Comparison of ENCODE assay signal across 18 cellular contexts in the genomic region with DNA sequence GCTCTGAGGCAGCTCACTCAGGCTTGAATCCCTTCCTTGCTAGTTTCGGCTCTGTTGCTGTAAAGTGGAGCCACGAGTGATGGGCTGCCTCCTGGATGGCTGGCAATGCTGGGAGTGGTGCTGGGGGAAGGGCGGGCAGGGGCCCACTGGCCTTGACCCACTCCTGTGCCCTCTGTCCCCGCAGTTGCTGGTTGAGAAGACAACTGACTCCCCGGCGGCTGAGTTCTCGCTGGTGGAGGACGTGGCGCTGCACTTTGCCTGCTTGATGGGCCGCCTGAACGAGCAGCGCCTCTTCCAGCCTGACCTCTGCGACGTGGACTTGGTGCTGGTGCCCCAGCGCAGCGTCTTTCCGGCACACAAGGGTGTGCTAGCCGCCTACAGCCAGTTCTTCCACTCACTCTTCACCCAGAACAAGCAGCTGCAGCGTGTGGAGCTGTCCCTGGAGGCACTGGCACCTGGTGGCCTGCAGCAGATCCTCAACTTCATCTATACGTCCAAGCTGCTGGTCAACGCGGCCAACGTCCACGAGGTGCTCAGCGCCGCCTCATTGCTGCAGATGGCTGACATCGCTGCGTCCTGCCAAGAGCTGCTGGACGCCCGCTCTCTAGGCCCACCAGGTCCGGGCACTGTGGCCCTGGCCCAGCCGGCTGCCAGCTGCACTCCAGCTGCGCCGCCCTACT. TPM values are rescaled to one million over a fixed set of nuclear protein-coding genes. Genes with fewer than 3 reads are reported as not detected.
DNase-seq lines count a peak whose midpoint lies in the region; ATAC-seq, FAIRE-seq and TF ChIP-seq lines count a peak whose summit lies in the region.
"Had no signal": no experiment of that assay in that cellular context is flagged by ENCODE, and none has a peak within 500 bp of the region (broad histone marks: within the 10 kb centered on the region; RNA-seq: fewer than 3 reads in every experiment).

No MANE protein-coding gene starts in this region.

- H3K4me3 Mint-ChIP-seq in H9 = no peak overlapping the region

- no peaks in the 10 kb centered on the region for H3K9me3 Mint-ChIP-seq in H9

- H3K23ac ChIP-seq in H9 (ENCODE audit: insufficient read length, low read depth, low read length) (no peak overlapping the region), H1 (ENCODE audit: insufficient read length) (no peak overlapping the region), neuronal stem cell (ENCODE audit: low read depth, low read length, poor library complexity) (peak overlapping the region; percentile 28)

- H2BK120ac ChIP-seq in H9 (ENCODE audit: low read depth, low read length, poor library complexity, severe bottlenecking) = no peak overlapping the region
- H2BK120ac ChIP-seq in H1 (replicated peaks; ENCODE audit: low read depth, low read length) = no peak overlapping the region
- H2BK120ac ChIP-seq in neuronal stem cell (ENCODE audit: low read depth, low read length) = no peak overlapping the region

- no peak overlapping the region for H3K18ac ChIP-seq in H9 (ENCODE audit: insufficient read length, low read depth, low read length)
- H3K18ac ChIP-seq in H1 (ENCODE audit: extremely low read depth, low read length) = peak overlapping the region; percentile 32; the same call in 1 of the 2 replicates
- H3K18ac ChIP-seq in neuronal stem cell (ENCODE audit: low read length) = no peak overlapping the region

- H3K36me3 Mint-ChIP-seq in H9 (ENCODE audit: insufficient read depth in 1 of 3, low read depth in 3 of 3) = peaks cover 3 to 21% (median 8%) of the 10 kb centered on the region in 3 experiments

- no peaks in the 10 kb centered on the region for H3K23me2 ChIP-seq in H9 (ENCODE audit: insufficient read length, low read depth, low read length, poor library complexity, severe bottlenecking)
- H3K23me2 ChIP-seq in H1 (ENCODE audit: low read depth, low read length) = peaks cover 3% of the 10 kb centered on the region; the same call in 1 of the 2 replicates

- H2BK12ac ChIP-seq in H9 (ENCODE audit: insufficient read length, low read depth, low read length) (no peak overlapping the region), H1 (ENCODE audit: low read depth, low read length) (no peak overlapping the region), neuronal stem cell (ENCODE audit: low read length) (no peak overlapping the region)

- H2AFZ ChIP-seq in H9 (ENCODE audit: low read length) = no peak overlapping the region
- no peak overlapping the region for H2AFZ ChIP-seq in H1 (ENCODE audit: low read length)
- no peak overlapping the region for H2AFZ ChIP-seq in neuronal stem cell (ENCODE audit: low read length)
- H2AFZ ChIP-seq: parathyroid adenoma had no signal

- TF ChIP-seq CTCF in H9 (conservative IDR thresholded peaks at IDR 0.05) = no peak
- no peak for TF ChIP-seq CTCF in H1 (IDR thresholded peaks at IDR 0.05; ENCODE audit: control extremely low read depth in 1 of 3, insufficient read depth in 1 of 3, low read depth in 1 of 3, low read length in 3 of 3)
- no peak for TF ChIP-seq CTCF in foreskin keratinocyte (conservative IDR thresholded peaks at IDR 0.05)

- peak; percentile 38 for DNase-seq in H9
- peak in 1 of 2 experiments; percentile 43 for DNase-seq in H1 (ENCODE audit: low read depth in 1 of 2, low spot score in 2 of 2)
- no peak for DNase-seq in neuronal stem cell (ENCODE audit: low spot score)
- DNase-seq in foreskin keratinocyte = no peak
- DNase-seq in cerebellar cortex (ENCODE audit: low spot score) = no peak
- no peak for DNase-seq in EL
- DNase-seq in activated CD8-positive, alpha-beta memory T cell treated with anti-CD3 and anti-CD28 coated beads for 24 hours = no peak
- DNase-seq: activated CD4-positive, alpha-beta T cell treated with anti-CD3 and anti-CD28 coated beads, Interleukin-2, amount 50 U/mL, for 4 hours; activated T-cell treated with anti-CD3 and anti-CD28 coated beads, Interleukin-2, amount 50 U/mL, for 1 hour; lower lobe of right lung; NCI-H1436; stimulated activated CD4-positive, alpha-beta T cell treated with anti-CD3 and anti-CD28 coated beads, Interleukin-4, amount 100 ng/mL, for 1 hour had no signal

- no peaks in the 10 kb centered on the region for H3K79me2 ChIP-seq in H9 (ENCODE audit: insufficient read depth, low read length)
- no peaks in the 10 kb centered on the region for H3K79me2 ChIP-seq in H1 (ENCODE audit: control insufficient read depth in 1 of 2, insufficient read depth in 2 of 2, low read length in 2 of 2)
- H3K79me2 ChIP-seq: parathyroid adenoma had no signal

- H3K27ac Mint-ChIP-seq in H9 = peak overlapping the region in 1 of 3 experiments; percentile 72; a peak in 2 of 7 replicates

- H3K14ac ChIP-seq in H9 (ENCODE audit: insufficient read depth, low read length) (no peak overlapping the region), H1 (ENCODE audit: insufficient read length) (no peak overlapping the region), neuronal stem cell (ENCODE audit: low read length) (no peak overlapping the region)

- peaks cover 92% of the 10 kb centered on the region for H3K4me1 ChIP-seq in BLaER1
- H3K4me1 ChIP-seq in H9 (ENCODE audit: insufficient read depth, low read length) = peaks cover 6% of the 10 kb centered on the region; the same call in 1 of the 2 replicates
- H3K4me1 ChIP-seq in H1 (replicated peaks in 1 of 4; ENCODE audit: control insufficient read depth in 3 of 4, insufficient read depth in 4 of 4, low read length in 3 of 4) = peaks cover 6 to 16% (median 14%) of the 10 kb centered on the region in 4 experiments
- peaks cover 15 to 17% of the 10 kb centered on the region in 2 donors for H3K4me1 ChIP-seq in neuronal stem cell (ENCODE audit: control insufficient read depth in 2 of 2, insufficient read depth in 1 of 2, low read depth in 1 of 2, low read length in 2 of 2)
- no peaks in the 10 kb centered on the region for H3K4me1 ChIP-seq in foreskin keratinocyte

- H2BK5ac ChIP-seq in H9 (ENCODE audit: insufficient read length, low read length) (no peak overlapping the region), H1 (ENCODE audit: low read depth, low read length) (no peak overlapping the region; the same call in 1 of the 2 replicates), neuronal stem cell (ENCODE audit: low read length) (no peak overlapping the region)

- no peaks in the 10 kb centered on the region for H3K27me3 Mint-ChIP-seq in H9 (ENCODE audit: low read depth)

- no peak overlapping the region for H3T11ph ChIP-seq in H9 (ENCODE audit: low read length)

- no peak for TF ChIP-seq EP300 in H1 (IDR thresholded peaks at IDR 0.05; ENCODE audit: borderline replicate concordance in 1 of 2, low read depth in 2 of 2, low read length in 2 of 2)

- peaks cover 8 to 28% of the 10 kb centered on the region in 2 experiments for H3K4me1 Mint-ChIP-seq in H9

- H3K79me1 ChIP-seq in H9 (ENCODE audit: insufficient read depth, low read depth, low read length, poor library complexity, severe bottlenecking) (no peaks in the 10 kb centered on the region), H1 (ENCODE audit: low read depth, low read length) (no peaks in the 10 kb centered on the region), neuronal stem cell (ENCODE audit: low read depth, low read length) (peaks cover 4% of the 10 kb centered on the region)

- FAIRE-seq in H1 (lab: Jason Lieb, UNC) = no peak

- H2BK20ac ChIP-seq in H9 (ENCODE audit: low read depth, low read length, poor library complexity, severe bottlenecking) (no peak overlapping the region), H1 (ENCODE audit: low read length) (no peak overlapping the region)

- peaks cover 22% of the 10 kb centered on the region for H3K36me3 ChIP-seq in BLaER1
- H3K36me3 ChIP-seq in H1 (ENCODE audit: control insufficient read depth in 2 of 4, insufficient read depth in 4 of 4, low read length in 3 of 4) = no peaks in the 10 kb centered on the region; a peak in 1 of 8 replicates
- H3K36me3 ChIP-seq in neuronal stem cell (replicated peaks in 1 of 2; ENCODE audit: control insufficient read depth in 2 of 2, insufficient read depth in 2 of 2, low read length in 2 of 2) = peaks cover 8 to 10% of the 10 kb centered on the region in 2 donors

- TF ChIP-seq POLR2A in H1 (IDR thresholded peaks at IDR 0.05; ENCODE audit: control extremely low read depth in 1 of 2, low read depth in 2 of 2, low read length in 2 of 2) = no peak

- no peaks in the 10 kb centered on the region for H3K27me3 ChIP-seq in BLaER1
- H3K27me3 ChIP-seq in H9 (ENCODE audit: insufficient read depth, low read length) = no peaks in the 10 kb centered on the region
- no peaks in the 10 kb centered on the region for H3K27me3 ChIP-seq in H1 (replicated peaks in 1 of 4; ENCODE audit: control insufficient read depth in 3 of 4, extremely low read depth in 1 of 4, insufficient read depth in 3 of 4, low read length in 3 of 4)
- no peaks in the 10 kb centered on the region for H3K27me3 ChIP-seq in neuronal stem cell (ENCODE audit: control insufficient read depth in 3 of 3, insufficient read depth in 3 of 3, low read depth in 1 of 3, low read length in 3 of 3)
- no peaks in the 10 kb centered on the region for H3K27me3 ChIP-seq in foreskin keratinocyte

- H4K5ac ChIP-seq in H9 (ENCODE audit: insufficient read length, low read depth, low read length) (no peak overlapping the region), H1 (ENCODE audit: insufficient read length, low read depth, low read length) (no peak overlapping the region)

- no CpG with 5 or more reads among the region's 34 CpGs for WGBS in H9 (ENCODE audit: extremely low coverage, insufficient read length, low lambda C conversion rate)
- WGBS in H1 (ENCODE audit: extremely low coverage in 1 of 2, insufficient coverage in 1 of 2, insufficient read length in 1 of 2, insufficient replicate concordance in 2 of 2, low coverage in 1 of 2, low lambda C conversion rate in 2 of 2, missing lambda C conversion rate in 1 of 2), 2 experiments = 87% methylated on average over 34 of the region's 34 CpGs; no CpG with 5 or more reads in 1 of the 2 experiments
- WGBS in neuronal stem cell (ENCODE audit: extremely low coverage in 2 of 2, insufficient read length in 2 of 2, insufficient replicate concordance in 1 of 2), 2 donors = no CpG with 5 or more reads among the region's 34 CpGs

- H4K91ac ChIP-seq in H9 (ENCODE audit: insufficient read length, low read depth, low read length) (no peak overlapping the region), H1 (replicated peaks; ENCODE audit: insufficient read length, low read length) (peak overlapping the region; percentile 30), neuronal stem cell (ENCODE audit: low read depth, low read length, poor library complexity) (no peak overlapping the region)

- POLR2A ChIA-PET in H1 (lab: Charles Lee; ENCODE audit: partially characterized antibody) = interaction anchor here (0.9 to 2.6 kb wide), 4 partner anchors 8 to 67 kb away, joined by 3 to 6 read pairs (median 4); no protein-coding TSS in a partner anchor

- H4K20me1 ChIP-seq in BLaER1 = no peaks in the 10 kb centered on the region
- no peaks in the 10 kb centered on the region for H4K20me1 ChIP-seq in H9 (ENCODE audit: control insufficient read depth, insufficient read depth, insufficient read length)
- peaks cover 0 to 1% of the 10 kb centered on the region in 2 experiments for H4K20me1 ChIP-seq in H1 (replicated peaks in 1 of 2; ENCODE audit: control insufficient read depth in 1 of 2, insufficient read depth in 2 of 2, low read length in 2 of 2)

- H3K4me2 ChIP-seq in BLaER1 = peak overlapping the region; percentile 100
- H3K4me2 ChIP-seq in H9 (ENCODE audit: insufficient read depth, insufficient read length, low read length) = no peak overlapping the region
- no peak overlapping the region for H3K4me2 ChIP-seq in H1 (ENCODE audit: insufficient read depth in 1 of 2, low read depth in 2 of 2, low read length in 2 of 2)
- H3K4me2 ChIP-seq in neuronal stem cell (ENCODE audit: insufficient read depth, low read length, poor library complexity, severe bottlenecking) = no peak overlapping the region

- H3K9ac ChIP-seq in BLaER1 = peak overlapping the region; percentile 81
- no peak overlapping the region for H3K9ac ChIP-seq in H9 (ENCODE audit: extremely low read depth, insufficient read length, low read length)
- H3K9ac ChIP-seq in H1 (replicated peaks in 1 of 4; ENCODE audit: extremely low read depth in 1 of 4, low read depth in 3 of 4, low read length in 3 of 4) = no peak overlapping the region
- peak overlapping the region; percentile 44 for H3K9ac ChIP-seq in neuronal stem cell (ENCODE audit: low read depth, low read length, poor library complexity)
- H3K9ac ChIP-seq: parathyroid adenoma had no signal

- no peak overlapping the region for H2BK15ac ChIP-seq in H9 (ENCODE audit: low read depth, low read length)
- 0 out of 2 replicates have a peak overlapping the region, but pooled peaks have one; percentile 61 for H2BK15ac ChIP-seq in H1 (ENCODE audit: low read length)
- H2BK15ac ChIP-seq in neuronal stem cell (ENCODE audit: low read length) = no peak overlapping the region

- H4K8ac ChIP-seq in H9 (replicated peaks; ENCODE audit: insufficient read length, low read depth, low read length) = no peak overlapping the region
- no peak overlapping the region for H4K8ac ChIP-seq in H1 (ENCODE audit: extremely low read depth, insufficient read depth, low read length)
- H4K8ac ChIP-seq in neuronal stem cell (ENCODE audit: low read depth, low read length) = no peak overlapping the region

- H3K4me3 ChIP-seq in BLaER1 (peak overlapping the region; percentile 67; the same call in 1 of the 2 replicates), H1 (ENCODE audit: extremely low read depth in 1 of 4, insufficient read depth in 2 of 4, low read depth in 3 of 4, low read length in 4 of 4) (no peak overlapping the region), neuronal stem cell (ENCODE audit: low read length in 2 of 2) (no peak overlapping the region)
- H3K4me3 ChIP-seq: lower lobe of right lung, skin epidermis had no signal

- H3K4ac ChIP-seq in H9 (ENCODE audit: low read depth, low read length) (no peak overlapping the region), H1 (replicated peaks; ENCODE audit: insufficient read length, low read depth, low read length) (no peak overlapping the region), neuronal stem cell (ENCODE audit: low read length) (no peak overlapping the region)

- no peak for ATAC-seq in foreskin keratinocyte
- ATAC-seq: lower lobe of right lung had no signal

- peak overlapping the region; percentile 96 for H3K27ac ChIP-seq in BLaER1
- H3K27ac ChIP-seq in H9 (ENCODE audit: insufficient read length, low read depth, low read length) = no peak overlapping the region
- H3K27ac ChIP-seq in H1 (ENCODE audit: low read depth, low read length) = no peak overlapping the region
- no peak overlapping the region for H3K27ac ChIP-seq in neuronal stem cell (replicated peaks; ENCODE audit: low read length)
- no peak overlapping the region for H3K27ac ChIP-seq in foreskin keratinocyte
- H3K27ac ChIP-seq: lower lobe of right lung, parathyroid adenoma had no signal

- H3K9me3 ChIP-seq in BLaER1 (no peaks in the 10 kb centered on the region), H9 (ENCODE audit: control insufficient read depth, low read depth, low read length) (no peaks in the 10 kb centered on the region), H1 (ENCODE audit: insufficient read depth in 2 of 2, low read depth in 1 of 2, low read length in 1 of 2) (no peaks in the 10 kb centered on the region), neuronal stem cell (replicated peaks in 1 of 2; ENCODE audit: control insufficient read depth in 2 of 2, insufficient read depth in 1 of 2, low read depth in 1 of 2, low read length in 2 of 2) (no peaks in the 10 kb centered on the region)
- H3K9me3 ChIP-seq: lower lobe of right lung had no signal

- H3K56ac ChIP-seq in H9 (ENCODE audit: insufficient read length, low read depth, low read length) = no peak overlapping the region
- H3K56ac ChIP-seq in H1 (replicated peaks; ENCODE audit: insufficient read length, low read depth, low read length) = no peak overlapping the region

- CTCF ChIA-PET in H1 (lab: Charles Lee; ENCODE audit: partially characterized antibody) = interaction anchor here (0.6 to 7.0 kb wide), 6 partner anchors 53 to 98 kb away, joined by 3 to 54 read pairs (median 27); no protein-coding TSS in a partner anchor

- H2AK5ac ChIP-seq in H9 (ENCODE audit: insufficient read length, low read length) = no peak overlapping the region
- no peak overlapping the region for H2AK5ac ChIP-seq in H1 (ENCODE audit: low read depth, low read length)
- no peak overlapping the region for H2AK5ac ChIP-seq in neuronal stem cell (ENCODE audit: low read depth, low read length)

- TF ChIP-seq RAD21 in H1 (IDR thresholded peaks at IDR 0.05 in 1 of 2, conservative IDR thresholded peaks at IDR 0.05 in 1 of 2; ENCODE audit: low read depth in 2 of 2, low read length in 2 of 2) = peak in 1 of 2 experiments; percentile 31; a peak in 1 of 4 replicates

RNA-seq across cellular contexts. Expression of a gene that starts 4.7 kb away (rescaled TPM):
- total RNA-seq in H9 (2021) (3.6 and 4.2 TPM in 2 replicates), foreskin keratinocyte (7.7 and 8.7 TPM in 2 replicates)
- total RNA-seq in H1 (2021; fragmentation: NEBNext Ultra II Directional; extraction: Animal tissue kit (Norgen Biotek cat#: 25700)) = 4.0 and 4.1 TPM in 2 replicates
- polyA plus RNA-seq in H1 (2011; rRNA removed) (2.8 and 3.7 TPM in 2 replicates), foreskin keratinocyte (5.3 and 6.1 TPM in 2 replicates)
- polyA plus RNA-seq in H1 (2011; cell fraction: cytosol; rRNA removed) = 3.4 TPM
- 6.1 TPM for polyA plus RNA-seq in H1 (2011; cell fraction: nucleus; rRNA removed)
- 1.8 to 3.5 TPM (median 2.6 TPM) in 4 replicates for polyA plus RNA-seq in H1 (2012, experiment 1 of 2)
- 1.3 TPM for polyA plus RNA-seq in H1 (2012, experiment 2 of 2)
- 1.3 TPM for polyA plus RNA-seq in H1 (2013, experiment 1 of 2)
- 1.3 TPM for polyA plus RNA-seq in H1 (2013, experiment 2 of 2)
- 3.6 and 5.6 TPM in 2 replicates for polyA minus RNA-seq in H1 (2011; rRNA and poly(A)+ RNA removed)
- 2.4 TPM for polyA minus RNA-seq in H1 (2011; cell fraction: cytosol; rRNA and poly(A)+ RNA removed)
- 6.8 TPM for polyA minus RNA-seq in H1 (2011; cell fraction: nucleus; rRNA and poly(A)+ RNA removed)
- 2.7 TPM for polyA plus RNA-seq in neuronal stem cell (2013, experiment 1 of 2)
- polyA plus RNA-seq in neuronal stem cell (2013, experiment 2 of 2) = 2.8 TPM

RNA-seq across cellular contexts. Expression of a gene that starts 27.1 kb away (rescaled TPM):
- total RNA-seq in H9 (2021) (not detected in 2 replicates), foreskin keratinocyte (not detected in 2 replicates)
- total RNA-seq in H1 (2021; fragmentation: NEBNext Ultra II Directional; extraction: Animal tissue kit (Norgen Biotek cat#: 25700)) = not detected in 2 replicates
- polyA plus RNA-seq in H1 (2011; rRNA removed) (0.02 TPM in 1 of 2 replicates, not detected in the other), foreskin keratinocyte (not detected in 2 replicates)
- not detected for polyA plus RNA-seq in H1 (2011; cell fraction: cytosol; rRNA removed)
- not detected for polyA plus RNA-seq in H1 (2011; cell fraction: nucleus; rRNA removed)
- polyA plus RNA-seq in H1 (2012, experiment 1 of 2) = not detected in 4 replicates
- not detected for polyA plus RNA-seq in H1 (2012, experiment 2 of 2)
- polyA plus RNA-seq in H1 (2013, experiment 1 of 2) = not detected
- polyA plus RNA-seq in H1 (2013, experiment 2 of 2) = not detected
- polyA minus RNA-seq in H1 (2011; rRNA and poly(A)+ RNA removed) = not detected in 2 replicates
- not detected for polyA minus RNA-seq in H1 (2011; cell fraction: cytosol; rRNA and poly(A)+ RNA removed)
- polyA minus RNA-seq in H1 (2011; cell fraction: nucleus; rRNA and poly(A)+ RNA removed) = not detected
- not detected for polyA plus RNA-seq in neuronal stem cell (2013, experiment 1 of 2)
- not detected for polyA plus RNA-seq in neuronal stem cell (2013, experiment 2 of 2)
- total RNA-seq: glomerular endothelial cell, HT-29, lower lobe of right lung, RPMI7951 had no signal

RNA-seq across cellular contexts. Expression of a gene that starts 44.4 kb away (rescaled TPM):
- total RNA-seq in H9 (2021) (0.46 TPM in 1 of 2 replicates, not detected in the other), foreskin keratinocyte (not detected in 2 replicates)
- not detected in 2 replicates for total RNA-seq in H1 (2021; fragmentation: NEBNext Ultra II Directional; extraction: Animal tissue kit (Norgen Biotek cat#: 25700))
- polyA plus RNA-seq in H1 (2011; rRNA removed) (0.16 and 0.18 TPM in 2 replicates), foreskin keratinocyte (not detected in 2 replicates)
- 0.45 TPM for polyA plus RNA-seq in H1 (2011; cell fraction: cytosol; rRNA removed)
- polyA plus RNA-seq in H1 (2011; cell fraction: nucleus; rRNA removed) = 1.0 TPM
- 0.11 to 0.64 TPM (median 0.47 TPM) in 3 of 4 replicates, not detected in the other for polyA plus RNA-seq in H1 (2012, experiment 1 of 2)
- not detected for polyA plus RNA-seq in H1 (2012, experiment 2 of 2)
- 0.08 TPM for polyA plus RNA-seq in H1 (2013, experiment 1 of 2)
- 0.24 TPM for polyA plus RNA-seq in H1 (2013, experiment 2 of 2)
- polyA minus RNA-seq in H1 (2011; rRNA and poly(A)+ RNA removed) = 0.50 TPM in 1 of 2 replicates, not detected in the other
- not detected for polyA minus RNA-seq in H1 (2011; cell fraction: cytosol; rRNA and poly(A)+ RNA removed)
- polyA minus RNA-seq in H1 (2011; cell fraction: nucleus; rRNA and poly(A)+ RNA removed) = not detected
- not detected for polyA plus RNA-seq in neuronal stem cell (2013, experiment 1 of 2)
- not detected for polyA plus RNA-seq in neuronal stem cell (2013, experiment 2 of 2)
- total RNA-seq: glomerular endothelial cell, HT-29, RPMI7951 had no signal

RNA-seq across cellular contexts. Expression of a gene that starts 57.7 kb away (rescaled TPM):
- total RNA-seq in H9 (2021) = 66.4 and 79.8 TPM in 2 replicates
- 56.6 and 62.2 TPM in 2 replicates for total RNA-seq in H1 (2021; fragmentation: NEBNext Ultra II Directional; extraction: Animal tissue kit (Norgen Biotek cat#: 25700))
- polyA plus RNA-seq in H1 (2011; rRNA removed) = 17.9 and 24.1 TPM in 2 replicates
- 45.9 TPM for polyA plus RNA-seq in H1 (2011; cell fraction: cytosol; rRNA removed)
- 47.4 TPM for polyA plus RNA-seq in H1 (2011; cell fraction: nucleus; rRNA removed)
- polyA plus RNA-seq in H1 (2012, experiment 1 of 2) = 29.7 to 59.2 TPM (median 39.3 TPM) in 4 replicates
- 2.2 TPM for polyA plus RNA-seq in H1 (2012, experiment 2 of 2)
- 63.1 TPM for polyA plus RNA-seq in H1 (2013, experiment 1 of 2)
- 51.1 TPM for polyA plus RNA-seq in H1 (2013, experiment 2 of 2)
- polyA minus RNA-seq in H1 (2011; rRNA and poly(A)+ RNA removed) = 36.1 and 45.4 TPM in 2 replicates
- polyA minus RNA-seq in H1 (2011; cell fraction: cytosol; rRNA and poly(A)+ RNA removed) = 40.8 TPM
- polyA minus RNA-seq in H1 (2011; cell fraction: nucleus; rRNA and poly(A)+ RNA removed) = 130 TPM
- 57.4 TPM for polyA plus RNA-seq in neuronal stem cell (2013, experiment 1 of 2)
- polyA plus RNA-seq in neuronal stem cell (2013, experiment 2 of 2) = 60.9 TPM
- total RNA-seq in foreskin keratinocyte = 24.7 and 26.9 TPM in 2 replicates
- polyA plus RNA-seq in foreskin keratinocyte = 3.3 and 3.5 TPM in 2 replicates

Comparison
In these comparisons a context has a peak if more than half of its experiments do, and no peak if none do; other contexts are left out.
1. H3K9ac ChIP-seq: peak in BLaER1 (single experiment) and neuronal stem cell (single experiment); none in H9 (single experiment) and H1 (0 of 4).